16 cellular contexts compared by ENCODE assay signal in genomic region chr3:76509179-76509830, GRCh38.
DNase-seq lines count a peak whose midpoint lies in the region; ATAC-seq, FAIRE-seq and TF ChIP-seq lines count a peak whose summit lies in the region.
"Had no signal": no experiment of that assay in that cellular context is flagged by ENCODE, and none has a peak within 500 bp of the region (broad histone marks: within the 10 kb centered on the region; RNA-seq: fewer than 3 reads in every experiment).

No MANE protein-coding gene starts in this region.

- H2BK5ac ChIP-seq in H1 (ENCODE audit: low read depth, low read length) = no peak overlapping the region

- POLR2A ChIA-PET in H1 (lab: Charles Lee; ENCODE audit: partially characterized antibody) = no interaction called here

- no peak overlapping the region for H4K5ac ChIP-seq in H1 (ENCODE audit: insufficient read length, low read depth, low read length)

- intact Hi-C loops in Right ventricle myocardium inferior (cut with DNase I) (no loop called here), left ventricle myocardium inferior (cut with micrococcal nuclease) (no loop called here), right cardiac atrium (cut with DNase I) (no loop called here)

- no peaks in the 10 kb centered on the region for H3K4me1 Mint-ChIP-seq in stimulated activated naive B cell treated with anti-CD40 and anti-IgM and Interleukin-4, amounts not matched to agents 10 μg/mL and 1 μg/mL and 100 μg/mL, for 72 hours
- H3K4me1 Mint-ChIP-seq: B cell; CD4-positive, CD25-positive, alpha-beta regulatory T cell; H9 had no signal

- DNase-seq in Right ventricle myocardium inferior (ENCODE audit: missing footprints) (no peak), left ventricle myocardium inferior (no peak), NCI-H510A (lab: John Stamatoyannopoulos, UW) (peak; percentile 15), H1 (ENCODE audit: low read depth in 1 of 2, low spot score in 2 of 2) (no peak), right cardiac atrium (peak in 2 of 3 donors; percentile 32 to 52), NCI-H345 (lab: John Stamatoyannopoulos, UW) (no peak)
- no peak for DNase-seq in stimulated activated naive B cell treated with anti-CD40 and anti-IgM and Interleukin-4, amounts not matched to agents 10 μg/mL and 1 μg/mL and 100 μg/mL, for 72 hours
- DNase-seq: Caco-2; CD4-positive, CD25-positive, alpha-beta regulatory T cell; DMS79 treated with DMSO at 0.1 percent for 48 hours; GF-D8; GOT3; H9 had no signal

- H3K4ac ChIP-seq in H1 (replicated peaks; ENCODE audit: insufficient read length, low read depth, low read length) = no peak overlapping the region

- H3K36me3 ChIP-seq in left ventricle myocardium inferior (no peaks in the 10 kb centered on the region), H1 (ENCODE audit: control insufficient read depth in 2 of 4, insufficient read depth in 4 of 4, low read length in 3 of 4) (no peaks in the 10 kb centered on the region)

- no peak overlapping the region for H3K23ac ChIP-seq in H1 (ENCODE audit: insufficient read length)

- no peaks in the 10 kb centered on the region for H3K23me2 ChIP-seq in H1 (ENCODE audit: low read depth, low read length)

- H3K79me2 ChIP-seq in H1 (ENCODE audit: control insufficient read depth in 1 of 2, insufficient read depth in 2 of 2, low read length in 2 of 2) = no peaks in the 10 kb centered on the region

- H2BK12ac ChIP-seq in H1 (ENCODE audit: low read depth, low read length) = no peak overlapping the region

- 0 out of 2 replicates have a peak overlapping the region, but pooled peaks have one; percentile 22 for H2AFZ ChIP-seq in H1 (ENCODE audit: low read length)

- H3K4me1 ChIP-seq in left ventricle myocardium inferior (no peaks in the 10 kb centered on the region), H1 (replicated peaks in 1 of 4; ENCODE audit: control insufficient read depth in 3 of 4, insufficient read depth in 4 of 4, low read length in 3 of 4) (no peaks in the 10 kb centered on the region), right cardiac atrium (ENCODE audit: control insufficient read depth, insufficient read depth, low read length) (no peaks in the 10 kb centered on the region)
- H3K4me1 ChIP-seq: Caco-2 had no signal

- H3K27me3 Mint-ChIP-seq in stimulated activated naive B cell treated with anti-CD40 and anti-IgM and Interleukin-4, amounts not matched to agents 10 μg/mL and 1 μg/mL and 100 μg/mL, for 72 hours = no peaks in the 10 kb centered on the region
- H3K27me3 Mint-ChIP-seq: B cell; CD4-positive, CD25-positive, alpha-beta regulatory T cell had no signal

- no peak for TF ChIP-seq EP300 in H1 (IDR thresholded peaks at IDR 0.05; ENCODE audit: borderline replicate concordance in 1 of 2, low read depth in 2 of 2, low read length in 2 of 2)

- no peak for FAIRE-seq in H1 (lab: Jason Lieb, UNC)
- FAIRE-seq: D721Med had no signal

- H4K91ac ChIP-seq in H1 (replicated peaks; ENCODE audit: insufficient read length, low read length) = no peak overlapping the region

- H2BK15ac ChIP-seq in H1 (ENCODE audit: low read length) = no peak overlapping the region

- H3K9me3 Mint-ChIP-seq in stimulated activated naive B cell treated with anti-CD40 and anti-IgM and Interleukin-4, amounts not matched to agents 10 μg/mL and 1 μg/mL and 100 μg/mL, for 72 hours = peaks cover 3 to 4% of the 10 kb centered on the region in 2 donors
- H3K9me3 Mint-ChIP-seq: H9 had no signal

- no peak overlapping the region for H3K56ac ChIP-seq in H1 (replicated peaks; ENCODE audit: insufficient read length, low read depth, low read length)

- H3K14ac ChIP-seq in H1 (ENCODE audit: insufficient read length) = no peak overlapping the region

- TF ChIP-seq RAD21 in H1 (IDR thresholded peaks at IDR 0.05 in 1 of 2, conservative IDR thresholded peaks at IDR 0.05 in 1 of 2; ENCODE audit: low read depth in 2 of 2, low read length in 2 of 2) = no peak

- no peaks in the 10 kb centered on the region for H3K79me1 ChIP-seq in H1 (ENCODE audit: low read depth, low read length)

- H2AK5ac ChIP-seq in H1 (ENCODE audit: low read depth, low read length) = no peak overlapping the region

- no peak overlapping the region for H3K27ac ChIP-seq in left ventricle myocardium inferior (replicated peaks)
- H3K27ac ChIP-seq in H1 (ENCODE audit: low read depth, low read length) = no peak overlapping the region
- H3K27ac ChIP-seq in right cardiac atrium (ENCODE audit: low read length) = no peak overlapping the region
- H3K27ac ChIP-seq: BLaER1 treated with 17β-estradiol and CSF1 and Interleukin-3, amounts not matched to agents 10 nM and 100 nM had no signal

- H4K8ac ChIP-seq in H1 (ENCODE audit: extremely low read depth, insufficient read depth, low read length) = no peak overlapping the region

- H2BK120ac ChIP-seq in H1 (replicated peaks; ENCODE audit: low read depth, low read length) = no peak overlapping the region

- H3K27me3 ChIP-seq in left ventricle myocardium inferior (ENCODE audit: low read depth) (no peaks in the 10 kb centered on the region), H1 (replicated peaks in 1 of 4; ENCODE audit: control insufficient read depth in 3 of 4, extremely low read depth in 1 of 4, insufficient read depth in 3 of 4, low read length in 3 of 4) (no peaks in the 10 kb centered on the region), right cardiac atrium (ENCODE audit: control insufficient read depth, insufficient read depth) (no peaks in the 10 kb centered on the region)
- H3K27me3 ChIP-seq: BLaER1 treated with 17β-estradiol and CSF1 and Interleukin-3, amounts not matched to agents 10 nM and 100 nM had no signal

- no peaks in the 10 kb centered on the region for H4K20me1 ChIP-seq in H1 (replicated peaks in 1 of 2; ENCODE audit: control insufficient read depth in 1 of 2, insufficient read depth in 2 of 2, low read length in 2 of 2)
- H4K20me1 ChIP-seq: BLaER1 treated with 17β-estradiol and CSF1 and Interleukin-3, amounts not matched to agents 10 nM and 100 nM had no signal

- WGBS in H1 (ENCODE audit: extremely low coverage in 1 of 2, insufficient coverage in 1 of 2, insufficient read length in 1 of 2, insufficient replicate concordance in 2 of 2, low coverage in 1 of 2, low lambda C conversion rate in 2 of 2, missing lambda C conversion rate in 1 of 2), 2 experiments = 88% methylated on average over 9 of the region's 9 CpGs; no CpG with 5 or more reads in 1 of the 2 experiments
- WGBS in right cardiac atrium = 55% methylated on average over 9 of the region's 9 CpGs

- no peaks in the 10 kb centered on the region for H3K9me3 ChIP-seq in left ventricle myocardium inferior (replicated peaks)
- H3K9me3 ChIP-seq in H1 (ENCODE audit: insufficient read depth in 2 of 2, low read depth in 1 of 2, low read length in 1 of 2) = no peaks in the 10 kb centered on the region
- H3K9me3 ChIP-seq in right cardiac atrium (ENCODE audit: control insufficient read depth, low read length) = no peaks in the 10 kb centered on the region
- H3K9me3 ChIP-seq: Caco-2 had no signal

- no peak overlapping the region for H3K4me2 ChIP-seq in H1 (ENCODE audit: insufficient read depth in 1 of 2, low read depth in 2 of 2, low read length in 2 of 2)
- H3K4me2 ChIP-seq: BLaER1 treated with 17β-estradiol and CSF1 and Interleukin-3, amounts not matched to agents 10 nM and 100 nM had no signal

- no peaks in the 10 kb centered on the region for H3K36me3 Mint-ChIP-seq in stimulated activated naive B cell treated with anti-CD40 and anti-IgM and Interleukin-4, amounts not matched to agents 10 μg/mL and 1 μg/mL and 100 μg/mL, for 72 hours
- H3K36me3 Mint-ChIP-seq: CD4-positive, CD25-positive, alpha-beta regulatory T cell had no signal

- TF ChIP-seq POLR2A in H1 (IDR thresholded peaks at IDR 0.05; ENCODE audit: control extremely low read depth in 1 of 2, low read depth in 2 of 2, low read length in 2 of 2) = no peak

- H3K4me3 Mint-ChIP-seq in stimulated activated naive B cell treated with anti-CD40 and anti-IgM and Interleukin-4, amounts not matched to agents 10 μg/mL and 1 μg/mL and 100 μg/mL, for 72 hours = no peak overlapping the region
- H3K4me3 Mint-ChIP-seq: B cell; CD4-positive, CD25-positive, alpha-beta regulatory T cell; H9 had no signal

- H3K4me3 ChIP-seq in left ventricle myocardium inferior (no peak overlapping the region), H1 (ENCODE audit: extremely low read depth in 1 of 4, insufficient read depth in 2 of 4, low read depth in 3 of 4, low read length in 4 of 4) (no peak overlapping the region), right cardiac atrium (ENCODE audit: low read length) (no peak overlapping the region)
- H3K4me3 ChIP-seq: BLaER1 treated with 17β-estradiol and CSF1 and Interleukin-3, amounts not matched to agents 10 nM and 100 nM had no signal

- H3K27ac Mint-ChIP-seq in stimulated activated naive B cell treated with anti-CD40 and anti-IgM and Interleukin-4, amounts not matched to agents 10 μg/mL and 1 μg/mL and 100 μg/mL, for 72 hours = no peak overlapping the region
- H3K27ac Mint-ChIP-seq: B cell; CD4-positive, CD25-positive, alpha-beta regulatory T cell had no signal

- CTCF ChIA-PET in H1 (lab: Charles Lee; ENCODE audit: partially characterized antibody) = no interaction called here

- no peak overlapping the region for H3K9ac ChIP-seq in H1 (replicated peaks in 1 of 4; ENCODE audit: extremely low read depth in 1 of 4, low read depth in 3 of 4, low read length in 3 of 4)
- H3K9ac ChIP-seq: BLaER1 treated with 17β-estradiol and CSF1 and Interleukin-3, amounts not matched to agents 10 nM and 100 nM had no signal

- no peak overlapping the region for H2BK20ac ChIP-seq in H1 (ENCODE audit: low read length)

- ATAC-seq in Right ventricle myocardium inferior (peak; percentile 74), right cardiac atrium (peak; percentile 65 to 77)
- ATAC-seq in stimulated activated naive B cell treated with anti-CD40 and anti-IgM and Interleukin-4, amounts not matched to agents 10 μg/mL and 1 μg/mL and 100 μg/mL, for 72 hours (replicated peaks) = no peak

- no peak for TF ChIP-seq CTCF in left ventricle myocardium inferior (IDR thresholded peaks at IDR 0.05; ENCODE audit: borderline replicate concordance)
- TF ChIP-seq CTCF in H1 (IDR thresholded peaks at IDR 0.05; ENCODE audit: control extremely low read depth in 1 of 3, insufficient read depth in 1 of 3, low read depth in 1 of 3, low read length in 3 of 3) = no peak

- H3K18ac ChIP-seq in H1 (ENCODE audit: extremely low read depth, low read length) = no peak overlapping the region

TF ChIP-seq in H1, 55 proteins besides CTCF, POLR2A, EP300 and RAD21:
- TF ChIP-seq SIRT6 (IDR thresholded peaks at IDR 0.05; ENCODE audit: low read length) = no peak
- TF ChIP-seq TEAD4 (IDR thresholded peaks at IDR 0.05; ENCODE audit: low read depth, low read length) = no peak
- no peak for TF ChIP-seq JUN (IDR thresholded peaks at IDR 0.05; ENCODE audit: low read depth, low read length)
- no peak for TF ChIP-seq SP4 (IDR thresholded peaks at IDR 0.05; ENCODE audit: low read length)

Comparison
In these comparisons a context has a peak if more than half of its experiments do, and no peak if none do; other contexts are left out.
1. DNase-seq: peak in NCI-H510A (single experiment) and right cardiac atrium (2 of 3); none in Right ventricle myocardium inferior (single experiment), left ventricle myocardium inferior (single experiment), H1 (0 of 2), NCI-H345 (single experiment) and stimulated activated naive B cell treated with anti-CD40 and anti-IgM and Interleukin-4, amounts not matched to agents 10 μg/mL and 1 μg/mL and 100 μg/mL, for 72 hours (single experiment).
2. ATAC-seq: peak in Right ventricle myocardium inferior (single experiment) and right cardiac atrium (2 of 2); none in stimulated activated naive B cell treated with anti-CD40 and anti-IgM and Interleukin-4, amounts not matched to agents 10 μg/mL and 1 μg/mL and 100 μg/mL, for 72 hours (0 of 2).